In the genomic region with DNA sequence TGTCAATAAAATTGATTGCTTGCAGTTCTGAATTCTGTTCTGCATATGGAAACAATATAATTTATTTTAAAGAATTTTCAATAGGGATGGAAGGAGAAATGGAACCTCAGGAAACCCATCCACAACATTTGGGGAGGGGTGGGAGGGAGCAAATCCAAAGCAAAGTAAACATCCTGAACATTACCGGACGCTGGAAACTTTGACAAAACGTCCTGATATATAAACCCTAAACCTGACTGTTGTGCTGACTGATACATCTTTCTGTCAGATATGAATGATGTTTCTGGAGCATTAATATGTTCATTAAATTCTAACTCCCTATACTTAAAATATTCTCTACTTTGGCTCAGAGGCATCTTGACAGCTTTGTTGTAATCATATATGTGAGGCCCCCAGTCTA, we compare ENCODE assay signal across 23 cellular contexts.
DNase-seq lines count a peak whose midpoint lies in the region; ATAC-seq and TF ChIP-seq lines count a peak whose summit lies in the region.
"Had no signal": no experiment of that assay in that cellular context is flagged by ENCODE, and none has a peak within 500 bp of the region (broad histone marks: within the 10 kb centered on the region; RNA-seq: fewer than 3 reads in every experiment).

No MANE protein-coding gene starts in this region.

- H3K27ac ChIP-seq in brain microvascular endothelial cell: peak overlapping the region; percentile 100
- peak overlapping the region; percentile 23 to 27 for H3K27ac ChIP-seq in mucosa of rectum (ENCODE audit: low read depth in 2 of 2, low read length in 2 of 2)
- H3K27ac ChIP-seq in aorta (ENCODE audit: low read depth in 1 of 2, low read length in 2 of 2): peak overlapping the region; percentile 35 to 70
- H3K27ac ChIP-seq: adrenal gland had no signal

- H3K4me1 ChIP-seq in mucosa of rectum (ENCODE audit: control insufficient read depth in 2 of 2, insufficient read depth in 2 of 2, low read length in 2 of 2) (peaks cover 22 to 26% of the 10 kb centered on the region in 2 donors), aorta (ENCODE audit: control insufficient read depth in 1 of 2, insufficient read depth in 2 of 2, low read length in 2 of 2) (peaks cover 17 to 33% of the 10 kb centered on the region in 2 donors)

- H3K9me3 Mint-ChIP-seq in natural killer cell: no peaks in the 10 kb centered on the region
- H3K9me3 Mint-ChIP-seq in natural killer cell treated with Interleukin-12 subunit alpha and Interleukin-12 subunit beta and Interleukin-15 and Interleukin-18, amount 100 ng/mL, for 72 hours: no peaks in the 10 kb centered on the region
- H3K9me3 Mint-ChIP-seq: activated T-cell treated with anti-CD3 and anti-CD28 coated beads, Interleukin-2, amount 50 U/mL, for 4 hours had no signal

- no peaks in the 10 kb centered on the region for H3K27me3 Mint-ChIP-seq in natural killer cell (ENCODE audit: low read depth in 2 of 2)
- H3K27me3 Mint-ChIP-seq in natural killer cell treated with Interleukin-12 subunit alpha and Interleukin-12 subunit beta and Interleukin-15 and Interleukin-18, amount 100 ng/mL, for 72 hours: no peaks in the 10 kb centered on the region

- H3K4me3 ChIP-seq in brain microvascular endothelial cell (ENCODE audit: low read depth, low read length) (no peak overlapping the region), mucosa of rectum (ENCODE audit: low read length in 2 of 2) (no peak overlapping the region), aorta (ENCODE audit: low read length in 2 of 2) (no peak overlapping the region)
- H3K4me3 ChIP-seq: adrenal gland, heart right ventricle had no signal

- H3K27me3 ChIP-seq in brain microvascular endothelial cell (replicated peaks) (no peaks in the 10 kb centered on the region), mucosa of rectum (ENCODE audit: control insufficient read depth in 2 of 2, insufficient read depth in 2 of 2, low read length in 2 of 2) (no peaks in the 10 kb centered on the region), aorta (ENCODE audit: control insufficient read depth in 1 of 2, insufficient read depth in 2 of 2, low read length in 1 of 2) (no peaks in the 10 kb centered on the region)
- H3K27me3 ChIP-seq: adrenal gland, heart right ventricle had no signal

- no peaks in the 10 kb centered on the region for H3K9me3 ChIP-seq in mucosa of rectum (ENCODE audit: control insufficient read depth in 2 of 2, low read length in 2 of 2)
- no peaks in the 10 kb centered on the region for H3K9me3 ChIP-seq in aorta (ENCODE audit: control insufficient read depth, low read length)
- H3K9me3 ChIP-seq: adrenal gland, Caco-2, heart right ventricle had no signal

- ATAC-seq in natural killer cell (no peak), aorta (ENCODE audit: low FRiP score) (no peak), HG02938 (IDR thresholded peaks at IDR 0.05; ENCODE audit: unreplicated experiment) (no peak), left lobe of liver (no peak)
- no peak for ATAC-seq in natural killer cell treated with Interleukin-12 subunit alpha and Interleukin-12 subunit beta and Interleukin-15 and Interleukin-18, amount 100 ng/mL, for 72 hours
- ATAC-seq: heart right ventricle had no signal

- peaks cover 82 to 89% of the 10 kb centered on the region in 2 donors for H3K4me1 Mint-ChIP-seq in natural killer cell
- peaks cover 61 to 70% of the 10 kb centered on the region in 2 donors for H3K4me1 Mint-ChIP-seq in natural killer cell treated with Interleukin-12 subunit alpha and Interleukin-12 subunit beta and Interleukin-15 and Interleukin-18, amount 100 ng/mL, for 72 hours (ENCODE audit: low read depth in 2 of 2)

- H3K36me3 Mint-ChIP-seq in natural killer cell: no peaks in the 10 kb centered on the region
- H3K36me3 Mint-ChIP-seq in natural killer cell treated with Interleukin-12 subunit alpha and Interleukin-12 subunit beta and Interleukin-15 and Interleukin-18, amount 100 ng/mL, for 72 hours: peaks cover 5% of the 10 kb centered on the region

- no peak overlapping the region for H3K9ac ChIP-seq in mucosa of rectum (ENCODE audit: low read depth in 1 of 2, low read length in 2 of 2)

- in situ Hi-C loops in brain microvascular endothelial cell (cut with HindIII; ENCODE audit: low pct_ligation_motif_present, low sequenced_read_pairs): no loop called here

- TF ChIP-seq CTCF in natural killer cell (IDR thresholded peaks at IDR 0.05): no peak
- no peak for TF ChIP-seq CTCF in brain microvascular endothelial cell (IDR thresholded peaks at IDR 0.05; ENCODE audit: low read depth, low read length, missing control alignments)
- no peak for TF ChIP-seq CTCF in GM10266 (IDR thresholded peaks at IDR 0.05; ENCODE audit: control insufficient read depth, insufficient read depth, low read depth, missing control alignments)

- H3K36me3 ChIP-seq in brain microvascular endothelial cell (replicated peaks) (no peaks in the 10 kb centered on the region), mucosa of rectum (ENCODE audit: control insufficient read depth in 2 of 2, insufficient read depth in 2 of 2, low read length in 2 of 2) (peaks cover 8 to 14% of the 10 kb centered on the region in 2 donors), aorta (ENCODE audit: control insufficient read depth in 1 of 2, insufficient read depth in 2 of 2, low read length in 1 of 2) (no peaks in the 10 kb centered on the region)
- H3K36me3 ChIP-seq: adrenal gland had no signal

- DNase-seq in natural killer cell (no peak), brain microvascular endothelial cell (no peak), aorta (no peak), GM10266 (ENCODE audit: extremely low spot score) (no peak), left lobe of liver (ENCODE audit: low spot score) (no peak)
- no peak for DNase-seq in natural killer cell treated with Interleukin-12 subunit alpha and Interleukin-12 subunit beta and Interleukin-15 and Interleukin-18, amount 100 ng/mL, for 72 hours (ENCODE audit: low spot score)
- DNase-seq: activated CD4-positive, alpha-beta T cell treated with anti-CD3 and anti-CD28 coated beads, Interleukin-2, amount 50 U/mL, for 1 hour; activated T-cell treated with anti-CD3 and anti-CD28 coated beads, Interleukin-2, amount 50 U/mL, for 4 hours; adrenal gland; Caco-2; central memory CD4-positive, alpha-beta T cell; effector CD8-positive, alpha-beta T cell; GOT3; heart right ventricle; midbrain; NCI-H146; NCI-H2227 treated with DMSO at 0.1 percent for 48 hours; retina; stimulated activated CD4-positive, alpha-beta T cell treated with anti-CD3 and anti-CD28 coated beads, Interleukin-15, amount 100 ng/mL, for 24 hours; stimulated activated naive CD4-positive, alpha-beta T cell; SW 1271 had no signal

- peak overlapping the region; percentile 31 to 47 for H3K27ac Mint-ChIP-seq in natural killer cell
- H3K27ac Mint-ChIP-seq in natural killer cell treated with Interleukin-12 subunit alpha and Interleukin-12 subunit beta and Interleukin-15 and Interleukin-18, amount 100 ng/mL, for 72 hours: peak overlapping the region in 1 of 2 donors; percentile 66

- WGBS in aorta, 2 donors: 9% methylated on average over 3 of the region's 3 CpGs

- intact Hi-C loops in natural killer cell (cut with micrococcal nuclease): no loop called here
- intact Hi-C loops in aorta (cut with DNase I): loop anchor here (5.0 to 10.0 kb wide), 4 partner anchors 37 to 480 kb away; partner anchors contain the start of gene FOXP1 (in 2 of the 2)

- H3K4me3 Mint-ChIP-seq in natural killer cell: no peak overlapping the region
- H3K4me3 Mint-ChIP-seq in natural killer cell treated with Interleukin-12 subunit alpha and Interleukin-12 subunit beta and Interleukin-15 and Interleukin-18, amount 100 ng/mL, for 72 hours: no peak overlapping the region
- H3K4me3 Mint-ChIP-seq: activated T-cell treated with anti-CD3 and anti-CD28 coated beads, Interleukin-2, amount 50 U/mL, for 4 hours had no signal

Comparison
In these comparisons a context has a peak if more than half of its experiments do, and no peak if none do; other contexts are left out.
1. H3K27ac ChIP-seq: peak in every context shown above with its lines; median percentile 100 in brain microvascular endothelial cell; 52 in aorta; 25 in mucosa of rectum.